8 cellular contexts compared by ENCODE assay signal in genomic region chr22:23849009-23850006, GRCh38. TPM values are rescaled to one million over a fixed set of nuclear protein-coding genes. Genes with fewer than 3 reads are reported as not detected.
A peak's percentile ranks its signal among the peaks of the same experiment; 100 is the strongest.
DNase-seq lines count a peak whose midpoint lies in the region; ATAC-seq lines count a peak whose summit lies in the region.

No MANE protein-coding gene starts in this region.

- CTCF ChIA-PET in activated CD8-positive, alpha-beta T cell treated with anti-CD3 and anti-CD28 coated beads, Interleukin-2, amount 10 ng/mL, durations not matched to agents 7 days and 5 days (lab: Charles Lee) = interaction anchor here (0.6 to 3.3 kb wide), 33 partner anchors 9 to 437 kb away, joined by 3 to 42 read pairs (median 4); partner anchors contain the start of genes CHCHD10, DERL3, MIF and MMP11

- no peak overlapping the region for H3K27ac Mint-ChIP-seq in activated CD8-positive, alpha-beta T cell treated with anti-CD3 and anti-CD28 coated beads, Interleukin-2, amount 10 ng/mL, durations not matched to agents 7 days and 5 days

- H3K4me3 Mint-ChIP-seq in activated CD8-positive, alpha-beta T cell treated with anti-CD3 and anti-CD28 coated beads, Interleukin-2, amount 10 ng/mL, durations not matched to agents 7 days and 5 days = no peak overlapping the region

- peaks cover 14% of the 10 kb centered on the region for H3K27me3 Mint-ChIP-seq in activated CD8-positive, alpha-beta T cell treated with anti-CD3 and anti-CD28 coated beads, Interleukin-2, amount 10 ng/mL, durations not matched to agents 7 days and 5 days (ENCODE audit: low read depth)

- H3K36me3 Mint-ChIP-seq in activated CD8-positive, alpha-beta T cell treated with anti-CD3 and anti-CD28 coated beads, Interleukin-2, amount 10 ng/mL, durations not matched to agents 7 days and 5 days (ENCODE audit: low read depth) = no peaks in the 10 kb centered on the region

- POLR2A ChIA-PET in activated CD8-positive, alpha-beta T cell treated with anti-CD3 and anti-CD28 coated beads, Interleukin-2, amount 10 ng/mL, durations not matched to agents 7 days and 5 days (lab: Charles Lee) = interaction anchor here (0.7 kb wide), 2 partner anchors 82 to 665 kb away, joined by 3 read pairs; no protein-coding TSS in a partner anchor

- DNase-seq in D341Med (ENCODE audit: low spot score) (peak; percentile 92), NCI-H82 treated with DMSO at 0.1 percent for 48 hours (lab: John Stamatoyannopoulos, UW; ENCODE audit: unreplicated experiment) (peak; percentile 39), midbrain (lab: John Stamatoyannopoulos, UW) (peak; percentile 86)
- DNase-seq in activated CD8-positive, alpha-beta T cell treated with anti-CD3 and anti-CD28 coated beads, Interleukin-2, amount 10 ng/mL, durations not matched to agents 7 days and 5 days = peak; percentile 89
- peak; percentile 77 for DNase-seq in effector CD8-positive, alpha-beta T cell (lab: John Stamatoyannopoulos, UW)
- peak; percentile 81 for DNase-seq in stimulated activated CD8-positive, alpha-beta memory T cell treated with anti-CD3 and anti-CD28 coated beads, Interleukin-4, amount 100 ng/mL, for 24 hours (ENCODE audit: low read depth)

- peaks cover 27% of the 10 kb centered on the region for H3K4me1 Mint-ChIP-seq in activated CD8-positive, alpha-beta T cell treated with anti-CD3 and anti-CD28 coated beads, Interleukin-2, amount 10 ng/mL, durations not matched to agents 7 days and 5 days (ENCODE audit: low read depth)

- H3K9me3 Mint-ChIP-seq in activated CD8-positive, alpha-beta T cell treated with anti-CD3 and anti-CD28 coated beads, Interleukin-2, amount 10 ng/mL, durations not matched to agents 7 days and 5 days (ENCODE audit: insufficient read depth) = no peaks in the 10 kb centered on the region

- ATAC-seq in HG03175 (IDR thresholded peaks at IDR 0.05; ENCODE audit: unreplicated experiment) (peak; percentile 56), HG02852 (IDR thresholded peaks at IDR 0.05; ENCODE audit: unreplicated experiment) (no peak)
- peak; percentile 88 for ATAC-seq in activated CD8-positive, alpha-beta T cell treated with anti-CD3 and anti-CD28 coated beads, Interleukin-2, amount 10 ng/mL, durations not matched to agents 7 days and 5 days

RNA-seq across cellular contexts. Expression of gene SLC2A11, which starts 8.4 kb away (rescaled TPM):
- total RNA-seq in activated CD8-positive, alpha-beta T cell treated with anti-CD3 and anti-CD28 coated beads, Interleukin-2, amount 10 ng/mL, durations not matched to agents 7 days and 5 days = 1 to 10 TPM; 6.7 to 7.9 TPM

RNA-seq across cellular contexts. Expression of gene DERL3, which starts 10.5 kb away (rescaled TPM):
- total RNA-seq in activated CD8-positive, alpha-beta T cell treated with anti-CD3 and anti-CD28 coated beads, Interleukin-2, amount 10 ng/mL, durations not matched to agents 7 days and 5 days = 1 to 10 TPM; 8.1 to 10.0 TPM

RNA-seq across cellular contexts. Expression of gene MIF, which starts 44.9 kb away (rescaled TPM):
- 1,000 to 10,000 TPM; 1,002 to 1,009 TPM for total RNA-seq in activated CD8-positive, alpha-beta T cell treated with anti-CD3 and anti-CD28 coated beads, Interleukin-2, amount 10 ng/mL, durations not matched to agents 7 days and 5 days

Comparison
In these comparisons a context has a peak if more than half of its experiments do, and no peak if none do; other contexts are left out.
1. DNase-seq: peak in every context shown above with its lines; median percentile 92 in D341Med; 89 in activated CD8-positive, alpha-beta T cell treated with anti-CD3 and anti-CD28 coated beads, Interleukin-2, amount 10 ng/mL, durations not matched to agents 7 days and 5 days; 86 in midbrain; 81 in stimulated activated CD8-positive, alpha-beta memory T cell treated with anti-CD3 and anti-CD28 coated beads, Interleukin-4, amount 100 ng/mL, for 24 hours; 77 in effector CD8-positive, alpha-beta T cell; 39 in NCI-H82 treated with DMSO at 0.1 percent for 48 hours.